In genomic region chr19:18301718-18302111, GRCh38 we compare ENCODE assay signal across 2 cellular contexts.
TF ChIP-seq lines count a peak whose summit lies in the region.

No MANE protein-coding gene starts in this region.

TF ChIP-seq in A549, 52 proteins besides CTCF, POLR2A, EP300 and RAD21:
- TF ChIP-seq HDAC2 (IDR thresholded peaks at IDR 0.05) (0 out of 2 replicates have a peak, but pooled peaks have one; percentile 76), KDM1A (IDR thresholded peaks at IDR 0.05; ENCODE audit: low read depth) (peak; percentile 63; the same call in 1 of the 2 replicates), PHF8 (IDR thresholded peaks at IDR 0.05; ENCODE audit: borderline replicate concordance, low read depth) (no peak), ZFP36 (IDR thresholded peaks at IDR 0.05; ENCODE audit: borderline replicate concordance, partially characterized antibody) (peak; percentile 95), TFCP2L1 (CRISPR knock-in tag; IDR thresholded peaks at IDR 0.05) (no peak), MYC (IDR thresholded peaks at IDR 0.05; ENCODE audit: borderline replicate concordance, low read length) (no peak), CHD4 (IDR thresholded peaks at IDR 0.05; ENCODE audit: borderline replicate concordance) (peak; percentile 41; the same call in 1 of the 2 replicates), HMGXB4 (CRISPR knock-in tag; IDR thresholded peaks at IDR 0.05; ENCODE audit: borderline replicate concordance) (no peak), GATA3 (IDR thresholded peaks at IDR 0.05; ENCODE audit: borderline replicate concordance) (no peak)

TF ChIP-seq in IMR-90, 13 proteins besides CTCF, POLR2A, EP300 and RAD21:
- TF ChIP-seq BHLHE40 (IDR thresholded peaks at IDR 0.05; ENCODE audit: low read depth, low read length) (no peak), FOS (IDR thresholded peaks at IDR 0.05; ENCODE audit: low read depth, low read length) (no peak), NFE2L2 (IDR thresholded peaks at IDR 0.05; ENCODE audit: low read depth, low read length) (no peak), MAFK (IDR thresholded peaks at IDR 0.05; ENCODE audit: low read depth, low read length) (no peak), USF2 (IDR thresholded peaks at IDR 0.05; ENCODE audit: low read depth, low read length) (no peak), MXI1 (IDR thresholded peaks at IDR 0.05; ENCODE audit: borderline replicate concordance, low read depth, low read length) (no peak), CHD1 (IDR thresholded peaks at IDR 0.05; ENCODE audit: low read depth, low read length) (no peak), MAZ (IDR thresholded peaks at IDR 0.05; ENCODE audit: borderline replicate concordance, low read depth, low read length) (no peak), SMC3 (IDR thresholded peaks at IDR 0.05; ENCODE audit: low read depth, low read length) (no peak)
